13 cellular contexts compared by ENCODE assay signal in genomic region chr22:45831394-45831793, GRCh38.
DNase-seq lines count a peak whose midpoint lies in the region; ATAC-seq and TF ChIP-seq lines count a peak whose summit lies in the region.
"Had no signal": no experiment of that assay in that cellular context is flagged by ENCODE, and none has a peak within 500 bp of the region (broad histone marks: within the 10 kb centered on the region; RNA-seq: fewer than 3 reads in every experiment).

No MANE protein-coding gene starts in this region.

- WGBS in SK-N-SH (ENCODE audit: low lambda C conversion rate), result 90% methylated on average over 2 of the region's 2 CpGs
- WGBS in gastroesophageal sphincter (ENCODE audit: low coverage in 1 of 2), 2 donors, result 19 to 60% methylated on average over 2 of the region's 2 CpGs

- no peaks in the 10 kb centered on the region for H3K27me3 Mint-ChIP-seq in GM23338 (ENCODE audit: insufficient read depth, low read depth, poor library complexity)

- TF ChIP-seq RAD21 in SK-N-SH (IDR thresholded peaks at IDR 0.05; ENCODE audit: low read length), result peak; percentile 50

- peaks cover 3% of the 10 kb centered on the region; the same call in 1 of the 3 replicates for H3K36me3 Mint-ChIP-seq in GM23338 (ENCODE audit: low read depth)

- no peak for TF ChIP-seq EP300 in SK-N-SH (IDR thresholded peaks at IDR 0.05; ENCODE audit: borderline replicate concordance in 1 of 2, low read depth in 1 of 2, low read length in 1 of 2)
- no peak for TF ChIP-seq EP300 in gastroesophageal sphincter (IDR thresholded peaks at IDR 0.05)

- CTCF ChIA-PET in AG04449 (lab: Yijun Ruan, JAX) (interaction anchor here (0.8 to 1.9 kb wide), 15 partner anchors 9 to 253 kb away, joined by 3 to 13 read pairs (median 4); no protein-coding TSS in a partner anchor), SK-N-SH (lab: Yijun Ruan, JAX) (interaction anchor here (1.0 to 1.1 kb wide), 5 partner anchors 9 to 254 kb away, joined by 3 to 5 read pairs (median 3); no protein-coding TSS in a partner anchor)

- H3K27ac Mint-ChIP-seq in GM23338, result no peak overlapping the region
- H3K27ac Mint-ChIP-seq: CD8-positive, alpha-beta memory T cell had no signal

- no peak for TF ChIP-seq POLR2A in gastroesophageal sphincter (IDR thresholded peaks at IDR 0.05)

- H3K4me3 ChIP-seq in AG04449 (ENCODE audit: low read depth, low read length) (no peak overlapping the region), GM23338 (no peak overlapping the region), SK-N-SH (ENCODE audit: low read depth in 2 of 2, low read length in 1 of 2) (no peak overlapping the region), gastroesophageal sphincter (no peak overlapping the region), colonic mucosa (no peak overlapping the region)

- intact Hi-C loops in colonic mucosa (cut with DNase I), result loop anchor here (5.0 kb wide), 1 partner anchor 184 kb away; no protein-coding TSS in a partner anchor

- DNase-seq in AG04449 (ENCODE audit: low read depth, low spot score), result no peak
- no peak for DNase-seq in GM23338 (ENCODE audit: low spot score)
- no peak for DNase-seq in SK-N-SH
- DNase-seq in colonic mucosa, result no peak
- no peak for DNase-seq in OCI-M1 (lab: John Stamatoyannopoulos, UW)
- no peak for DNase-seq in germinal center (ENCODE audit: low spot score)
- DNase-seq: activated CD8-positive, alpha-beta memory T cell treated with anti-CD3 and anti-CD28 coated beads, Interleukin-2, amount 50 U/mL, for 4 hours; CD8-positive, alpha-beta memory T cell; kidney; SIG-M5; stimulated activated naive CD4-positive, alpha-beta T cell had no signal

- H3K9ac ChIP-seq in SK-N-SH, result no peak overlapping the region
- no peak overlapping the region for H3K9ac ChIP-seq in colonic mucosa (ENCODE audit: low read depth in 2 of 2, low read length in 2 of 2)

- TF ChIP-seq CTCF in AG04449 (IDR thresholded peaks at IDR 0.05; ENCODE audit: insufficient read depth, low read length, missing control alignments) (peak; percentile 43), GM23338 (conservative IDR thresholded peaks at IDR 0.05; ENCODE audit: low read depth in 2 of 2) (peak; percentile 50 to 55), SK-N-SH (IDR thresholded peaks at IDR 0.05) (peak; percentile 53), gastroesophageal sphincter (IDR thresholded peaks at IDR 0.05) (peak in 3 of 4 experiments; percentile 29 to 45 (median 32)), colonic mucosa (IDR thresholded peaks at IDR 0.05) (no peak)

- ATAC-seq in GM23338 (peak; percentile 21; the same call in 2 of the 3 replicates), gastroesophageal sphincter (no peak), GM18909 (IDR thresholded peaks at IDR 0.05; ENCODE audit: poor library complexity, unreplicated experiment) (no peak)

- H3K9me2 ChIP-seq in GM23338 (ENCODE audit: insufficient read depth) (no peaks in the 10 kb centered on the region), SK-N-SH (no peaks in the 10 kb centered on the region)

- H3K9me3 ChIP-seq in SK-N-SH, result no peaks in the 10 kb centered on the region
- no peaks in the 10 kb centered on the region for H3K9me3 ChIP-seq in gastroesophageal sphincter
- H3K9me3 ChIP-seq in colonic mucosa, result no peaks in the 10 kb centered on the region

- no peak overlapping the region for H3K27ac ChIP-seq in GM23338 (ENCODE audit: low read depth)
- H3K27ac ChIP-seq in SK-N-SH (ENCODE audit: low read depth in 2 of 2, low read length in 1 of 2), result no peak overlapping the region
- H3K27ac ChIP-seq in gastroesophageal sphincter, result no peak overlapping the region
- H3K27ac ChIP-seq in colonic mucosa, result no peak overlapping the region

- peaks cover 10% of the 10 kb centered on the region for H4K20me1 ChIP-seq in GM23338 (replicated peaks; ENCODE audit: insufficient read depth)
- H4K20me1 ChIP-seq in SK-N-SH (ENCODE audit: insufficient read depth), result no peaks in the 10 kb centered on the region

- H3K27me3 ChIP-seq in GM23338 (ENCODE audit: insufficient read depth) (no peaks in the 10 kb centered on the region), SK-N-SH (ENCODE audit: insufficient read depth) (no peaks in the 10 kb centered on the region), gastroesophageal sphincter (no peaks in the 10 kb centered on the region), colonic mucosa (no peaks in the 10 kb centered on the region)

- POLR2A ChIA-PET in AG04449 (lab: Yijun Ruan, JAX), result no interaction called here
- POLR2A ChIA-PET in SK-N-SH (lab: Yijun Ruan, JAX), result no interaction called here

- no peaks in the 10 kb centered on the region for H3F3A ChIP-seq in GM23338 (replicated peaks; ENCODE audit: low read depth)
- H3F3A ChIP-seq in SK-N-SH (replicated peaks; ENCODE audit: insufficient read depth), result peaks cover 33% of the 10 kb centered on the region

- H3K4me2 ChIP-seq in GM23338 (no peak overlapping the region), SK-N-SH (no peak overlapping the region)

- H3K4me1 Mint-ChIP-seq in GM23338, result peaks cover 13% of the 10 kb centered on the region

- no peaks in the 10 kb centered on the region for H3K9me3 Mint-ChIP-seq in GM23338
- H3K9me3 Mint-ChIP-seq: CD8-positive, alpha-beta memory T cell had no signal

- H3K4me3 Mint-ChIP-seq in GM23338, result no peak overlapping the region
- H3K4me3 Mint-ChIP-seq: CD8-positive, alpha-beta memory T cell had no signal

- H3K36me3 ChIP-seq in GM23338 (ENCODE audit: insufficient read depth) (no peaks in the 10 kb centered on the region), SK-N-SH (replicated peaks in 1 of 2; ENCODE audit: control insufficient read depth in 1 of 2, insufficient read depth in 2 of 2, low read length in 1 of 2) (peaks cover 32 to 36% of the 10 kb centered on the region in 2 experiments), gastroesophageal sphincter (peaks cover 0 to 19% of the 10 kb centered on the region in 2 donors), colonic mucosa (no peaks in the 10 kb centered on the region)

- no peaks in the 10 kb centered on the region for H3K4me1 ChIP-seq in GM23338 (ENCODE audit: insufficient read depth)
- H3K4me1 ChIP-seq in SK-N-SH (ENCODE audit: control insufficient read depth in 1 of 2, insufficient read depth in 2 of 2, low read depth in 1 of 2, low read length in 1 of 2), result no peaks in the 10 kb centered on the region; a peak in 1 of 4 replicates
- H3K4me1 ChIP-seq in gastroesophageal sphincter, result no peaks in the 10 kb centered on the region
- no peaks in the 10 kb centered on the region for H3K4me1 ChIP-seq in colonic mucosa

- no peaks in the 10 kb centered on the region for H3K79me2 ChIP-seq in GM23338 (replicated peaks; ENCODE audit: insufficient read depth)
- no peaks in the 10 kb centered on the region for H3K79me2 ChIP-seq in SK-N-SH (ENCODE audit: insufficient read depth)

- H2AFZ ChIP-seq in GM23338 (no peak overlapping the region), SK-N-SH (ENCODE audit: low read depth) (no peak overlapping the region)

TF ChIP-seq in GM23338, 12 proteins besides CTCF, POLR2A, EP300 and RAD21 (continues in another document):
- no peak for TF ChIP-seq ZNF331 (CRISPR knock-in tag; IDR thresholded peaks at IDR 0.05; ENCODE audit: low read depth)
- TF ChIP-seq STAT1 (IDR thresholded peaks at IDR 0.05; ENCODE audit: unreplicated experiment), result no peak
- no peak for TF ChIP-seq EZH2phosphoT487 (IDR thresholded peaks at IDR 0.05; ENCODE audit: unreplicated experiment)
- TF ChIP-seq CREB1 (CRISPR knock-in tag; IDR thresholded peaks at IDR 0.05; ENCODE audit: low read depth), result no peak

TF ChIP-seq in SK-N-SH, 30 proteins besides CTCF, POLR2A, EP300 and RAD21 (continues in another document):
- TF ChIP-seq EZH2phosphoT487 (IDR thresholded peaks at IDR 0.05; ENCODE audit: borderline replicate concordance, low read depth) (no peak), SMC3 (IDR thresholded peaks at IDR 0.05; ENCODE audit: low read depth, low read length) (peak; percentile 41; the same call in 1 of the 2 replicates), YY1 (IDR thresholded peaks at IDR 0.05; ENCODE audit: low read depth) (no peak), GABPA (IDR thresholded peaks at IDR 0.05; ENCODE audit: low read depth) (no peak), NRF1 (IDR thresholded peaks at IDR 0.05; ENCODE audit: low read depth, low read length) (no peak), USF1 (IDR thresholded peaks at IDR 0.05; ENCODE audit: borderline replicate concordance, low read depth) (no peak), IRF3 (IDR thresholded peaks at IDR 0.05; ENCODE audit: low read depth, low read length) (no peak), FOXJ3 (CRISPR knock-in tag; IDR thresholded peaks at IDR 0.05) (no peak), JUND (IDR thresholded peaks at IDR 0.05) (peak; percentile 16; the same call in 1 of the 2 replicates), PBX3 (IDR thresholded peaks at IDR 0.05) (peak; percentile 24; the same call in 1 of the 2 replicates), FOXM1 (IDR thresholded peaks at IDR 0.05; ENCODE audit: low read depth) (no peak)
